In genomic region chr1:94726981-94727685, GRCh38 we compare ENCODE assay signal across 2 cellular contexts.
TF ChIP-seq lines count a peak whose summit lies in the region.

No MANE protein-coding gene starts in this region.

TF ChIP-seq in A549, 52 proteins besides CTCF, POLR2A, EP300 and RAD21:
- TF ChIP-seq ZFP36 (IDR thresholded peaks at IDR 0.05; ENCODE audit: borderline replicate concordance, partially characterized antibody) (no peak), SREBF2 (IDR thresholded peaks at IDR 0.05) (no peak), NFE2L2 (conservative IDR thresholded peaks at IDR 0.05; ENCODE audit: low read length) (no peak), TP53 (CRISPR knock-in tag; IDR thresholded peaks at IDR 0.05) (no peak), ESRRA (IDR thresholded peaks at IDR 0.05; ENCODE audit: borderline replicate concordance, low read length) (no peak), CHD2 (IDR thresholded peaks at IDR 0.05; ENCODE audit: low read length, partially characterized antibody) (no peak), TFCP2L1 (CRISPR knock-in tag; IDR thresholded peaks at IDR 0.05) (no peak)
- TF ChIP-seq, protein P1, sequence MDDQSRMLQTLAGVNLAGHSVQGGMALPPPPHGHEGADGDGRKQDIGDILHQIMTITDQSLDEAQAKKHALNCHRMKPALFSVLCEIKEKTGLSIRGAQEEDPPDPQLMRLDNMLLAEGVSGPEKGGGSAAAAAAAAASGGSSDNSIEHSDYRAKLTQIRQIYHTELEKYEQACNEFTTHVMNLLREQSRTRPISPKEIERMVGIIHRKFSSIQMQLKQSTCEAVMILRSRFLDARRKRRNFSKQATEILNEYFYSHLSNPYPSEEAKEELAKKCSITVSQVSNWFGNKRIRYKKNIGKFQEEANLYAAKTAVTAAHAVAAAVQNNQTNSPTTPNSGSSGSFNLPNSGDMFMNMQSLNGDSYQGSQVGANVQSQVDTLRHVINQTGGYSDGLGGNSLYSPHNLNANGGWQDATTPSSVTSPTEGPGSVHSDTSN (IDR thresholded peaks at IDR 0.05): no peak
- TF ChIP-seq, protein P2, sequence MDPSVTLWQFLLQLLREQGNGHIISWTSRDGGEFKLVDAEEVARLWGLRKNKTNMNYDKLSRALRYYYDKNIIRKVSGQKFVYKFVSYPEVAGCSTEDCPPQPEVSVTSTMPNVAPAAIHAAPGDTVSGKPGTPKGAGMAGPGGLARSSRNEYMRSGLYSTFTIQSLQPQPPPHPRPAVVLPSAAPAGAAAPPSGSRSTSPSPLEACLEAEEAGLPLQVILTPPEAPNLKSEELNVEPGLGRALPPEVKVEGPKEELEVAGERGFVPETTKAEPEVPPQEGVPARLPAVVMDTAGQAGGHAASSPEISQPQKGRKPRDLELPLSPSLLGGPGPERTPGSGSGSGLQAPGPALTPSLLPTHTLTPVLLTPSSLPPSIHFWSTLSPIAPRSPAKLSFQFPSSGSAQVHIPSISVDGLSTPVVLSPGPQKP (IDR thresholded peaks at IDR 0.05; ENCODE audit: low read depth, low read length): no peak
TF ChIP-seq in A549: peak in this region for 0.

TF ChIP-seq in IMR-90, 13 proteins besides CTCF, POLR2A, EP300 and RAD21:
- TF ChIP-seq, protein P2 (IDR thresholded peaks at IDR 0.05; ENCODE audit: borderline replicate concordance, low read depth, low read length): no peak
- TF ChIP-seq RFX5 (IDR thresholded peaks at IDR 0.05; ENCODE audit: low read depth, low read length): no peak
- no peak for TF ChIP-seq RCOR1 (IDR thresholded peaks at IDR 0.05; ENCODE audit: insufficient replicate concordance, low read length)
- TF ChIP-seq MAFK (IDR thresholded peaks at IDR 0.05; ENCODE audit: low read depth, low read length): no peak
- TF ChIP-seq MXI1 (IDR thresholded peaks at IDR 0.05; ENCODE audit: borderline replicate concordance, low read depth, low read length): no peak
- no peak for TF ChIP-seq FOS (IDR thresholded peaks at IDR 0.05; ENCODE audit: low read depth, low read length)
